In genomic region chr13:111917901-111918300, GRCh38 we compare ENCODE assay signal across 24 cellular contexts.
"Had no signal": no experiment of that assay in that cellular context is flagged by ENCODE, and none has a peak within 500 bp of the region (broad histone marks: within the 10 kb centered on the region; RNA-seq: fewer than 3 reads in every experiment).

No MANE protein-coding gene starts in this region.

- DNase-seq: cortex of kidney; effector memory CD8-positive, alpha-beta T cell; foreskin fibroblast; gastrocnemius medialis; left cardiac atrium; left ventricle myocardium inferior; lower lobe of right lung; mucosa of descending colon; naive B cell; sigmoid colon; stimulated activated naive B cell treated with anti-CD40 and anti-IgM and Interleukin-4, amounts not matched to agents 10 μg/mL and 1 μg/mL and 100 μg/mL, for 72 hours; transverse colon had no signal

- H3K36me3 ChIP-seq: cardiac muscle cell, gastrocnemius medialis, left ventricle myocardium inferior, lower lobe of right lung, prostate gland, right atrium auricular region, sigmoid colon, transverse colon had no signal

- H3K27ac Mint-ChIP-seq: effector memory CD8-positive, alpha-beta T cell; memory B cell; mesothelial cell of epicardium; naive B cell; natural killer cell treated with Interleukin-12 subunit alpha and Interleukin-12 subunit beta and Interleukin-15 and Interleukin-18, amount 100 ng/mL, for 72 hours; stimulated activated naive B cell treated with anti-CD40 and anti-IgM and Interleukin-4, amounts not matched to agents 10 μg/mL and 1 μg/mL and 100 μg/mL, for 72 hours; stimulated activated naive CD8-positive, alpha-beta T cell treated with anti-CD3 and anti-CD28 coated beads, Interleukin-15, Interleukin-2, amounts not matched to agents 100 ng/mL and 50 ng/mL, for 24 hours had no signal

- H3K4me1 Mint-ChIP-seq: central memory CD8-positive, alpha-beta T cell; memory B cell; naive B cell; stimulated activated naive B cell treated with anti-CD40 and anti-IgM and Interleukin-4, amounts not matched to agents 10 μg/mL and 1 μg/mL and 100 μg/mL, for 72 hours had no signal

- H3K27me3 ChIP-seq: gastrocnemius medialis, right atrium auricular region, transverse colon had no signal

- H3K36me3 Mint-ChIP-seq: memory B cell; mesothelial cell of epicardium; naive B cell; natural killer cell treated with Interleukin-12 subunit alpha and Interleukin-12 subunit beta and Interleukin-15 and Interleukin-18, amount 100 ng/mL, for 72 hours; stimulated activated naive B cell treated with anti-CD40 and anti-IgM and Interleukin-4, amounts not matched to agents 10 μg/mL and 1 μg/mL and 100 μg/mL, for 72 hours had no signal

- H3K27ac ChIP-seq: cardiac muscle cell, epithelial cell of prostate, gastrocnemius medialis, left ventricle myocardium inferior, lower lobe of right lung, parathyroid adenoma, prostate gland, right atrium auricular region, sigmoid colon, transverse colon had no signal

- H3K4me3 Mint-ChIP-seq: central memory CD8-positive, alpha-beta T cell; effector memory CD8-positive, alpha-beta T cell; memory B cell; mesothelial cell of epicardium; naive B cell; natural killer cell treated with Interleukin-12 subunit alpha and Interleukin-12 subunit beta and Interleukin-15 and Interleukin-18, amount 100 ng/mL, for 72 hours; neural crest cell; stimulated activated naive B cell treated with anti-CD40 and anti-IgM and Interleukin-4, amounts not matched to agents 10 μg/mL and 1 μg/mL and 100 μg/mL, for 72 hours; stimulated activated naive CD8-positive, alpha-beta T cell treated with anti-CD3 and anti-CD28 coated beads, Interleukin-15, Interleukin-2, amounts not matched to agents 100 ng/mL and 50 ng/mL, for 24 hours had no signal

- H3K4me3 ChIP-seq: cardiac muscle cell, gastrocnemius medialis, left ventricle myocardium inferior, lower lobe of right lung, mucosa of descending colon, prostate gland, right atrium auricular region, sigmoid colon, transverse colon had no signal

- H3K4me1 ChIP-seq: gastrocnemius medialis, left ventricle myocardium inferior, lower lobe of right lung, parathyroid adenoma, prostate gland, right atrium auricular region, sigmoid colon, transverse colon had no signal

- H3K9me3 Mint-ChIP-seq: central memory CD8-positive, alpha-beta T cell; memory B cell; mesothelial cell of epicardium; natural killer cell treated with Interleukin-12 subunit alpha and Interleukin-12 subunit beta and Interleukin-15 and Interleukin-18, amount 100 ng/mL, for 72 hours; neural crest cell; stimulated activated naive B cell treated with anti-CD40 and anti-IgM and Interleukin-4, amounts not matched to agents 10 μg/mL and 1 μg/mL and 100 μg/mL, for 72 hours; stimulated activated naive CD8-positive, alpha-beta T cell treated with anti-CD3 and anti-CD28 coated beads, Interleukin-15, Interleukin-2, amounts not matched to agents 100 ng/mL and 50 ng/mL, for 24 hours had no signal

- ATAC-seq: effector memory CD8-positive, alpha-beta T cell; esophagus mucosa; gastrocnemius medialis; left cardiac atrium; lower lobe of right lung; mucosa of descending colon; natural killer cell treated with Interleukin-12 subunit alpha and Interleukin-12 subunit beta and Interleukin-15 and Interleukin-18, amount 100 ng/mL, for 72 hours; stimulated activated naive B cell treated with anti-CD40 and anti-IgM and Interleukin-4, amounts not matched to agents 10 μg/mL and 1 μg/mL and 100 μg/mL, for 72 hours had no signal

- H3K9me3 ChIP-seq: gastrocnemius medialis, left ventricle myocardium inferior, lower lobe of right lung, mucosa of descending colon, prostate gland, right atrium auricular region, sigmoid colon, transverse colon had no signal
